Comparison of ENCODE assay signal across 8 cellular contexts in the genomic region with DNA sequence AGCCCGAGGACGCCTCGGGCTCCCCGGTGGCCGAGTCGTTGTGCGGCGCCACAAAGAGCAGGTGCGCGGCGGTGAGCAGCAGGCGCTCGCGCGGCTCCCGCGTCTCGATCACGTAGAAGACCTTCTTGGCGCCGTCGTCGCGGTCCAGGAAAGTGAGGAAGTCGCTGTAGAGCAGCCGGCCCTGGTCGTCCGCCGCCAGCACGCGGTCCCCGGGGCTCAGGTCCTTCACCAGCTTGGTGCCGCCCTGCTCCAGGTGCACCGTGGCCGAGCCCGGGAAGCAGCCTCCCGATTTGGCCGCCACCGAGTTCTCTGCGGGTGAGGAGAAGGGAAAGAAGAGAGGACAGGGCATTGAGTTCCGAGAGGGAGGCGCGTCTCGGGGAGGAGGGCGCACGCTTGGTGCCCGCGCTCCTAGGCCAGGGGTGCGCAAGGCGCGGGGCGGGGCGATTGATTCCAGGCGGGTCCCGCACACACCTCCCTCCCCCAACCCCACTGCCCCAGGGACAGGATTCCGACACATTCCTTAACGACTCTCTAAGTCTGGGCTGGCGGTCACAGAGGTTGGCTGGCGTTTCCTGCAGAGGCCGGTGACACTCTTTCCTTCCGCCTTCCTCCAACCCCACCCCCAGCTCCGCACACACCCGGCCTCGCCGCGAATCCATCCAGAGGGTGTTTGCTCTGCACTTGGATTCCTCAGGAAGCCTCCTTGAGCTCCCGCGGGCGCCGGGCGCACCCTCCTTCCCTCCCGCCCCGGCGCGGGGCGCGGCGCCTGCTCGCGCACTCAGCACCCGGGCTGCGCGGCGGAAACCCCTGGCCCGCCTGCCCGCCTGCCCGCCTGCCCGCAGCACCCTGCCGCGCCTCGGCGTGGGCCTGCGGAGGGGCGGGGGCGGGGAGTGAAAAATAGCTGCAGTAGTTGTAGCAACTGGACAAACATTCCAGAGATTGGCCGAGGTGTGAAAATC. TPM values are rescaled to one million over a fixed set of nuclear protein-coding genes. Genes with fewer than 3 reads are reported as not detected.
DNase-seq lines count a peak whose midpoint lies in the region; ATAC-seq and TF ChIP-seq lines count a peak whose summit lies in the region.

No MANE protein-coding gene starts in this region.

- H3K9ac ChIP-seq in iPS-18a (ENCODE audit: low read length) (no peak overlapping the region), stomach smooth muscle (ENCODE audit: low read length in 2 of 2) (no peak overlapping the region)

- no peak for DNase-seq in activated naive CD4-positive, alpha-beta T cell treated with anti-CD3 and anti-CD28 coated beads for 36 hours
- no peak for DNase-seq in activated naive CD4-positive, alpha-beta T cell treated with anti-CD3 and anti-CD28 coated beads, Interleukin-2, amount 50 U/mL, for 16 hours
- no peak for DNase-seq in activated B cell treated with CpG ODN at 0.5 μM for 24 hours
- DNase-seq in ovary: no peak

- CTCF ChIA-PET in activated naive CD4-positive, alpha-beta T cell treated with anti-CD3 and anti-CD28 coated beads for 36 hours (lab: Charles Lee): interaction anchor here (1.1 to 1.2 kb wide), 2 partner anchors 9 to 18 kb away, joined by 3 to 4 read pairs; a partner anchor contains a TSS
- CTCF ChIA-PET in activated B cell treated with CpG ODN at 0.5 μM for 24 hours (lab: Charles Lee): no interaction called here

- H3K36me3 Mint-ChIP-seq in activated naive CD4-positive, alpha-beta T cell treated with anti-CD3 and anti-CD28 coated beads for 36 hours (ENCODE audit: low read depth): no peaks in the 10 kb centered on the region
- H3K36me3 Mint-ChIP-seq in activated B cell treated with CpG ODN at 0.5 μM for 24 hours (ENCODE audit: low read depth): no peaks in the 10 kb centered on the region

- peak overlapping the region; percentile 70 for H3K4me3 Mint-ChIP-seq in activated naive CD4-positive, alpha-beta T cell treated with anti-CD3 and anti-CD28 coated beads for 36 hours
- peak overlapping the region; percentile 87 for H3K4me3 Mint-ChIP-seq in activated B cell treated with CpG ODN at 0.5 μM for 24 hours

- TF ChIP-seq POLR2A in ovary (IDR thresholded peaks at IDR 0.05): no peak

- H3K9me3 Mint-ChIP-seq in activated naive CD4-positive, alpha-beta T cell treated with anti-CD3 and anti-CD28 coated beads for 36 hours: no peaks in the 10 kb centered on the region
- H3K9me3 Mint-ChIP-seq in activated B cell treated with CpG ODN at 0.5 μM for 24 hours: no peaks in the 10 kb centered on the region

- H3K27me3 Mint-ChIP-seq in activated naive CD4-positive, alpha-beta T cell treated with anti-CD3 and anti-CD28 coated beads for 36 hours (ENCODE audit: low read depth): peaks cover 61% of the 10 kb centered on the region
- H3K27me3 Mint-ChIP-seq in activated B cell treated with CpG ODN at 0.5 μM for 24 hours: peaks cover 57% of the 10 kb centered on the region

- H3K27ac ChIP-seq in iPS-18a (ENCODE audit: low read length): no peak overlapping the region
- no peak overlapping the region for H3K27ac ChIP-seq in stomach smooth muscle (ENCODE audit: low read length)
- no peak overlapping the region for H3K27ac ChIP-seq in ovary

- H3K9me3 ChIP-seq in iPS-18a (ENCODE audit: control insufficient read depth, low read depth, low read length) (no peaks in the 10 kb centered on the region), stomach smooth muscle (ENCODE audit: control insufficient read depth in 2 of 2, low read length in 2 of 2) (no peaks in the 10 kb centered on the region), ovary (no peaks in the 10 kb centered on the region)

- H3K4me1 Mint-ChIP-seq in activated naive CD4-positive, alpha-beta T cell treated with anti-CD3 and anti-CD28 coated beads for 36 hours (ENCODE audit: low read depth): peaks cover 20% of the 10 kb centered on the region
- H3K4me1 Mint-ChIP-seq in activated B cell treated with CpG ODN at 0.5 μM for 24 hours: peaks cover 29% of the 10 kb centered on the region

- peaks cover 100% of the 10 kb centered on the region for H3K27me3 ChIP-seq in iPS-18a (ENCODE audit: control insufficient read depth, insufficient read depth, low read length)
- H3K27me3 ChIP-seq in stomach smooth muscle (ENCODE audit: control insufficient read depth in 1 of 2, insufficient read depth in 2 of 2, low read length in 2 of 2): peaks cover 46 to 73% of the 10 kb centered on the region in 2 donors
- H3K27me3 ChIP-seq in ovary: peaks cover 5% of the 10 kb centered on the region

- TF ChIP-seq CTCF in activated B cell treated with CpG ODN at 0.5 μM for 24 hours (IDR thresholded peaks at IDR 0.05) (no peak), ovary (IDR thresholded peaks at IDR 0.05) (no peak)

- H3K4me1 ChIP-seq in iPS-18a (ENCODE audit: control insufficient read depth, low read depth, low read length) (no peaks in the 10 kb centered on the region), stomach smooth muscle (ENCODE audit: control insufficient read depth, insufficient read depth, low read length) (peaks cover 33% of the 10 kb centered on the region), ovary (ENCODE audit: insufficient read depth) (peaks cover 2% of the 10 kb centered on the region)

- POLR2A ChIA-PET in activated B cell treated with CpG ODN at 0.5 μM for 24 hours (lab: Charles Lee): interaction anchor here (0.6 kb wide), 1 partner anchor 1056 kb away, joined by 4 read pairs; no protein-coding TSS in a partner anchor

- H3K36me3 ChIP-seq in iPS-18a (ENCODE audit: control insufficient read depth, low read depth, low read length): no peaks in the 10 kb centered on the region
- no peaks in the 10 kb centered on the region for H3K36me3 ChIP-seq in stomach smooth muscle (ENCODE audit: control insufficient read depth in 2 of 2, insufficient read depth in 2 of 2, low read length in 2 of 2)
- H3K36me3 ChIP-seq in ovary: no peaks in the 10 kb centered on the region

- H3K27ac Mint-ChIP-seq in activated naive CD4-positive, alpha-beta T cell treated with anti-CD3 and anti-CD28 coated beads for 36 hours: no peak overlapping the region
- no peak overlapping the region for H3K27ac Mint-ChIP-seq in activated B cell treated with CpG ODN at 0.5 μM for 24 hours

- intact Hi-C loops in activated naive CD4-positive, alpha-beta T cell treated with anti-CD3 and anti-CD28 coated beads for 36 hours (cut with micrococcal nuclease): no loop called here
- intact Hi-C loops in activated B cell treated with CpG ODN at 0.5 μM for 24 hours (cut with micrococcal nuclease): no loop called here
- intact Hi-C loops in ovary (cut with DNase I): no loop called here

- peak overlapping the region; percentile 40 for H3K4me3 ChIP-seq in iPS-18a (ENCODE audit: low read length)
- H3K4me3 ChIP-seq in stomach smooth muscle (ENCODE audit: low read length in 2 of 2): peak overlapping the region; percentile 16 to 58
- no peak overlapping the region for H3K4me3 ChIP-seq in ovary

- TF ChIP-seq EP300 in ovary (IDR thresholded peaks at IDR 0.05): no peak

- ATAC-seq in activated B cell treated with CpG ODN at 0.5 μM for 24 hours (ENCODE audit: low read depth): peak; percentile 9
- ATAC-seq in GM19395 (IDR thresholded peaks at IDR 0.05; ENCODE audit: unreplicated experiment): no peak
- no peak for ATAC-seq in GM18870 (IDR thresholded peaks at IDR 0.05; ENCODE audit: unreplicated experiment)

- 0 to 1% (median 1%) methylated on average over 73 to 96 of the region's 96 CpGs for WGBS in ovary, 3 donors

RNA-seq across cellular contexts. Expression of a gene that starts 8.6 kb away (rescaled TPM):
- total RNA-seq in activated naive CD4-positive, alpha-beta T cell treated with anti-CD3 and anti-CD28 coated beads for 36 hours: not detected
- total RNA-seq in activated B cell treated with CpG ODN at 0.5 μM for 24 hours (not detected in 2 replicates), ovary (under 1 TPM in 2 of 7 donors, not detected in 5; 0.33 to 0.48 TPM)
- polyA plus RNA-seq in ovary: not detected
